In genomic region chr9:79684059-79684458, GRCh38 we compare ENCODE assay signal across 17 cellular contexts.
DNase-seq lines count a peak whose midpoint lies in the region; ATAC-seq and TF ChIP-seq lines count a peak whose summit lies in the region.
"Had no signal": no experiment of that assay in that cellular context is flagged by ENCODE, and none has a peak within 500 bp of the region (broad histone marks: within the 10 kb centered on the region; RNA-seq: fewer than 3 reads in every experiment).

No MANE protein-coding gene starts in this region.

- no peaks in the 10 kb centered on the region for H3K9me2 ChIP-seq in SK-N-SH

- H3K9me3 ChIP-seq in SK-N-SH: no peaks in the 10 kb centered on the region
- H3K9me3 ChIP-seq in esophagus muscularis mucosa: no peaks in the 10 kb centered on the region
- H3K9me3 ChIP-seq in neuronal stem cell (replicated peaks in 1 of 2; ENCODE audit: control insufficient read depth in 2 of 2, insufficient read depth in 1 of 2, low read depth in 1 of 2, low read length in 2 of 2): no peaks in the 10 kb centered on the region
- no peaks in the 10 kb centered on the region for H3K9me3 ChIP-seq in skeletal muscle satellite cell (replicated peaks; ENCODE audit: low read length)
- H3K9me3 ChIP-seq: A549, Caco-2 had no signal

- peaks cover 16 to 40% of the 10 kb centered on the region in 2 experiments for H3K4me1 ChIP-seq in SK-N-SH (ENCODE audit: control insufficient read depth in 1 of 2, insufficient read depth in 2 of 2, low read depth in 1 of 2, low read length in 1 of 2)
- peaks cover 3 to 31% (median 26%) of the 10 kb centered on the region in 4 donors for H3K4me1 ChIP-seq in esophagus muscularis mucosa
- H3K4me1 ChIP-seq in neuronal stem cell (ENCODE audit: control insufficient read depth in 2 of 2, insufficient read depth in 1 of 2, low read depth in 1 of 2, low read length in 2 of 2): peaks cover 8 to 11% of the 10 kb centered on the region in 2 donors
- peaks cover 53% of the 10 kb centered on the region for H3K4me1 ChIP-seq in skeletal muscle satellite cell (ENCODE audit: control insufficient read depth, insufficient read depth, low read length)
- H3K4me1 ChIP-seq: A549 had no signal

- intact Hi-C loops in esophagus muscularis mucosa (cut with DNase I): no loop called here

- H3K27ac ChIP-seq in SK-N-SH (ENCODE audit: low read depth in 2 of 2, low read length in 1 of 2) (peak overlapping the region; percentile 65 to 91; a peak in 3 of 4 replicates), esophagus muscularis mucosa (replicated peaks in 1 of 4) (no peak overlapping the region), neuronal stem cell (replicated peaks; ENCODE audit: low read length) (no peak overlapping the region)
- H3K27ac ChIP-seq: 22Rv1, A549, C4-2B had no signal

- H4K8ac ChIP-seq in neuronal stem cell (ENCODE audit: low read depth, low read length): no peak overlapping the region

- H3K36me3 ChIP-seq in SK-N-SH (replicated peaks in 1 of 2; ENCODE audit: control insufficient read depth in 1 of 2, insufficient read depth in 2 of 2, low read length in 1 of 2) (peaks cover 9 to 12% of the 10 kb centered on the region in 2 experiments), esophagus muscularis mucosa (no peaks in the 10 kb centered on the region), neuronal stem cell (replicated peaks in 1 of 2; ENCODE audit: control insufficient read depth in 2 of 2, insufficient read depth in 2 of 2, low read length in 2 of 2) (peaks cover 11 to 68% of the 10 kb centered on the region in 2 donors), skeletal muscle satellite cell (ENCODE audit: insufficient read depth, low read length) (no peaks in the 10 kb centered on the region)

- DNase-seq in SK-N-SH (no peak), esophagus muscularis mucosa (ENCODE audit: extremely low spot score) (peak; percentile 66), neuronal stem cell (ENCODE audit: low spot score) (no peak), activated T-cell treated with anti-CD3 and anti-CD28 coated beads for 4 hours (no peak)
- DNase-seq in stimulated activated CD4-positive, alpha-beta T cell treated with anti-CD3 and anti-CD28 coated beads, Interleukin-4, amount 100 ng/mL, for 4 hours: no peak
- DNase-seq: AML-193; Caco-2; CD4-positive, alpha-beta T cell; GOT3; H7 had no signal

- no peak overlapping the region for H2BK12ac ChIP-seq in neuronal stem cell (ENCODE audit: low read length)

- no peak overlapping the region for H2BK5ac ChIP-seq in neuronal stem cell (ENCODE audit: low read length)

- TF ChIP-seq EP300 in SK-N-SH (IDR thresholded peaks at IDR 0.05; ENCODE audit: borderline replicate concordance in 1 of 2, low read depth in 1 of 2, low read length in 1 of 2) (no peak), esophagus muscularis mucosa (IDR thresholded peaks at IDR 0.05) (no peak)

- no peak overlapping the region for H3K4me3 ChIP-seq in SK-N-SH (ENCODE audit: low read depth in 2 of 2, low read length in 1 of 2)
- no peak overlapping the region for H3K4me3 ChIP-seq in esophagus muscularis mucosa
- H3K4me3 ChIP-seq in neuronal stem cell (ENCODE audit: low read length in 2 of 2): no peak overlapping the region
- peak overlapping the region; percentile 49 for H3K4me3 ChIP-seq in skeletal muscle satellite cell (ENCODE audit: low read length)
- H3K4me3 ChIP-seq: A549 had no signal

- TF ChIP-seq CTCF in SK-N-SH (IDR thresholded peaks at IDR 0.05) (no peak), esophagus muscularis mucosa (IDR thresholded peaks at IDR 0.05) (no peak)

- ATAC-seq in SK-N-SH treated with all-trans-retinoic acid at 6 μM for 48 hours: no peak
- ATAC-seq in HG02798 (IDR thresholded peaks at IDR 0.05; ENCODE audit: poor library complexity, unreplicated experiment): no peak
- ATAC-seq: A549, HCT116 had no signal

- H4K20me1 ChIP-seq in SK-N-SH (ENCODE audit: insufficient read depth): peaks cover 6% of the 10 kb centered on the region

- no peak overlapping the region for H2BK120ac ChIP-seq in neuronal stem cell (ENCODE audit: low read depth, low read length)

- no peak overlapping the region for H3K14ac ChIP-seq in neuronal stem cell (ENCODE audit: low read length)

- H2AK5ac ChIP-seq in neuronal stem cell (ENCODE audit: low read depth, low read length): no peak overlapping the region

- H3K27me3 ChIP-seq in SK-N-SH (ENCODE audit: insufficient read depth) (no peaks in the 10 kb centered on the region), esophagus muscularis mucosa (no peaks in the 10 kb centered on the region), neuronal stem cell (ENCODE audit: control insufficient read depth in 3 of 3, insufficient read depth in 3 of 3, low read depth in 1 of 3, low read length in 3 of 3) (no peaks in the 10 kb centered on the region), skeletal muscle satellite cell (ENCODE audit: control insufficient read depth, insufficient read depth, low read length) (no peaks in the 10 kb centered on the region)

- no peak overlapping the region for H2BK15ac ChIP-seq in neuronal stem cell (ENCODE audit: low read length)

- no peak overlapping the region for H3K9ac ChIP-seq in SK-N-SH
- no peak overlapping the region for H3K9ac ChIP-seq in neuronal stem cell (ENCODE audit: low read depth, low read length, poor library complexity)
- H3K9ac ChIP-seq in skeletal muscle satellite cell (ENCODE audit: low read depth, low read length): peak overlapping the region; percentile 72

- no peak for TF ChIP-seq POLR2A in esophagus muscularis mucosa (IDR thresholded peaks at IDR 0.05; ENCODE audit: low read depth)

- H4K91ac ChIP-seq in neuronal stem cell (ENCODE audit: low read depth, low read length, poor library complexity): no peak overlapping the region

- peaks cover 36% of the 10 kb centered on the region for H3F3A ChIP-seq in SK-N-SH (replicated peaks; ENCODE audit: insufficient read depth)

- peak overlapping the region; percentile 63 for H3K18ac ChIP-seq in neuronal stem cell (ENCODE audit: low read length)

- H3K4me2 ChIP-seq in SK-N-SH (no peak overlapping the region), neuronal stem cell (ENCODE audit: insufficient read depth, low read length, poor library complexity, severe bottlenecking) (no peak overlapping the region), skeletal muscle satellite cell (ENCODE audit: low read length) (peak overlapping the region; percentile 77)
- H3K4me2 ChIP-seq: A549 had no signal

- no peak for TF ChIP-seq RAD21 in SK-N-SH (IDR thresholded peaks at IDR 0.05; ENCODE audit: low read length)

- H3K4ac ChIP-seq in neuronal stem cell (ENCODE audit: low read length): no peak overlapping the region

- H3K23ac ChIP-seq in neuronal stem cell (ENCODE audit: low read depth, low read length, poor library complexity): no peak overlapping the region

- CTCF ChIA-PET in SK-N-SH (lab: Yijun Ruan, JAX): no interaction called here

- H3K79me2 ChIP-seq in SK-N-SH (ENCODE audit: insufficient read depth): peaks cover 53% of the 10 kb centered on the region

- POLR2A ChIA-PET in SK-N-SH (lab: Yijun Ruan, JAX): interaction anchor here (1.2 kb wide), 1 partner anchor 113 kb away, joined by 3 read pairs; the partner anchor contains the start of gene TLE4

- peaks cover 3% of the 10 kb centered on the region for H3K79me1 ChIP-seq in neuronal stem cell (ENCODE audit: low read depth, low read length)

- no peak overlapping the region for H2AFZ ChIP-seq in SK-N-SH (ENCODE audit: low read depth)
- no peak overlapping the region for H2AFZ ChIP-seq in neuronal stem cell (ENCODE audit: low read length)

- WGBS in SK-N-SH (ENCODE audit: low lambda C conversion rate): 100% methylated on average over 2 of the region's 4 CpGs
- WGBS in esophagus muscularis mucosa: 98% methylated on average over 4 of the region's 4 CpGs
- no CpG with 5 or more reads among the region's 4 CpGs for WGBS in neuronal stem cell (ENCODE audit: extremely low coverage in 2 of 2, insufficient read length in 2 of 2, insufficient replicate concordance in 1 of 2), 2 donors

TF ChIP-seq in SK-N-SH, 30 proteins besides CTCF, POLR2A, EP300 and RAD21:
- TF ChIP-seq MEF2A (IDR thresholded peaks at IDR 0.05; ENCODE audit: borderline replicate concordance, low read depth): no peak

TF ChIP-seq in SK-N-SH treated with all-trans-retinoic acid at 6 μM for 48 hours, 23 proteins besides CTCF, POLR2A, EP300 and RAD21 (continues in another document):
- no peak for TF ChIP-seq ARNTL (CRISPR knock-in tag; IDR thresholded peaks at IDR 0.05; ENCODE audit: borderline replicate concordance, low read depth)
- no peak for TF ChIP-seq ZNF8 (CRISPR knock-in tag; IDR thresholded peaks at IDR 0.05)
- no peak for TF ChIP-seq ZFP3 (CRISPR knock-in tag; IDR thresholded peaks at IDR 0.05)
- TF ChIP-seq RARB (CRISPR knock-in tag; IDR thresholded peaks at IDR 0.05): no peak
- TF ChIP-seq PATZ1 (CRISPR knock-in tag; IDR thresholded peaks at IDR 0.05; ENCODE audit: borderline replicate concordance): no peak
- TF ChIP-seq OSR1 (CRISPR knock-in tag; IDR thresholded peaks at IDR 0.05): no peak
- TF ChIP-seq POU6F1 (CRISPR knock-in tag; IDR thresholded peaks at IDR 0.05; ENCODE audit: borderline replicate concordance, low read depth): no peak
- no peak for TF ChIP-seq ISL1 (CRISPR knock-in tag; IDR thresholded peaks at IDR 0.05)

Comparison
In these comparisons a context has a peak if more than half of its experiments do, and no peak if none do; other contexts are left out.
1. H3K27ac ChIP-seq: peak in SK-N-SH (2 of 2); none in esophagus muscularis mucosa (0 of 4) and neuronal stem cell (single experiment).